In the genomic region with DNA sequence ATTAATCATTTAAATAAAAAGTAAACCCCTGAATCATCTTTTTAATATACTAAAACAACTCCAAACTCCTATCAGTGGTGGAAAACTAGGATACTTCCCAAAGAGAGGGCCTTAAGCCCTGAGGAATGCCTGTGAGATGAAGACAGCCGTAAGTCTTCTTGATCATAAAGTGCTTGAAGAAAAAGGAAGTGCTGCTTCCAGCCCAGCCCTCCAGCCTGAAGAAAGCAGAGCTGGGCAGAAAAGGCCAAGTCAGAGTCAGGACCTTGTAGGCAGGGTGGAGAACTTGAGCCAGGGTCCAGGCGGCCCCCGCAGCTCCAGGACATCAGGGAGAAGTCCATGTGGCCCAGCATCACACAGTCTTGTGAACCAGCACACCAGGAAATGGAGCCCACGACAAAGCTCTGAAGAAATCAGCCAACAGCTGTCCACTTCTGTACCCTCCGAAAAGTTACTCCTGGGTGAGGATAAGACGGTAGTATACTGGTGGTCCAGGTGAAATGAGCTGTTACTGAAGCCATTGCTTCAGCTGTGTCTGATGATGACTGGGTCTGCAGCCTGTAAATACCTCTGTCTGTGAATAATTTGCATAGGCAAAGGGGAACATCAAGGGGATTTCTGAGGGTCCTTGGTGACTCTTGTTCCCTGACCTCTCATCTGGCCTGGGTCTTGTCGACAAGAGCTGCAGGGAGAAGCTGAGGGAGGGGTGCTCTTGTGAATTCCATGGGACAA, we compare ENCODE assay signal across 1 cellular context.
A peak's percentile ranks its signal among the peaks of the same experiment; 100 is the strongest.
TF ChIP-seq lines count a peak whose summit lies in the region.

No MANE protein-coding gene starts in this region.

TF ChIP-seq in GM12878, 131 proteins besides CTCF, POLR2A, EP300 and RAD21:
- TF ChIP-seq NR2C1 (IDR thresholded peaks at IDR 0.05) (no peak), CEBPB (IDR thresholded peaks at IDR 0.05; ENCODE audit: borderline replicate concordance in 1 of 2, low read depth in 2 of 2, low read length in 2 of 2) (no peak), ZNF274 (IDR thresholded peaks at IDR 0.05; ENCODE audit: insufficient read depth, insufficient read length) (no peak), BRCA1 (IDR thresholded peaks at IDR 0.05; ENCODE audit: low read depth, low read length) (no peak), SPI1 (IDR thresholded peaks at IDR 0.05; ENCODE audit: borderline replicate concordance, insufficient read depth, low read depth, low read length) (peak; percentile 82), POU2F2 (IDR thresholded peaks at IDR 0.05; ENCODE audit: borderline replicate concordance, low read depth, low read length) (peak; percentile 75; the same call in 1 of the 3 replicates), RBBP5 (conservative IDR thresholded peaks at IDR 0.05) (no peak), MEF2A (IDR thresholded peaks at IDR 0.05; ENCODE audit: insufficient read depth, low read depth, low read length) (no peak), POLR2AphosphoS5 (IDR thresholded peaks at IDR 0.05; ENCODE audit: low read length) (peak; percentile 58)
